Comparison of ENCODE assay signal across 23 cellular contexts in genomic region chr6:52356017-52356416, GRCh38. TPM values are rescaled to one million over a fixed set of nuclear protein-coding genes. Genes with fewer than 3 reads are reported as not detected.
DNase-seq lines count a peak whose midpoint lies in the region; ATAC-seq, FAIRE-seq and TF ChIP-seq lines count a peak whose summit lies in the region.
"Had no signal": no experiment of that assay in that cellular context is flagged by ENCODE, and none has a peak within 500 bp of the region (broad histone marks: within the 10 kb centered on the region; RNA-seq: fewer than 3 reads in every experiment).

No MANE protein-coding gene starts in this region.

- no peak overlapping the region for H3K18ac ChIP-seq in IMR-90 (ENCODE audit: low read depth, low read length)

- TF ChIP-seq POLR2A in IMR-90 (IDR thresholded peaks at IDR 0.05; ENCODE audit: low read depth, low read length) (no peak), K562 (conservative IDR thresholded peaks at IDR 0.05) (no peak), transverse colon (IDR thresholded peaks at IDR 0.05) (no peak)

- no peak overlapping the region for H3K9ac ChIP-seq in IMR-90 (ENCODE audit: low read depth, low read length)
- no peak overlapping the region for H3K9ac ChIP-seq in K562 (ENCODE audit: insufficient read depth in 1 of 2, low read depth in 2 of 2, low read length in 2 of 2)

- intact Hi-C loops in IMR-90 (cut with micrococcal nuclease), result no loop called here
- intact Hi-C loops in K562 (cut with micrococcal nuclease), result no loop called here
- intact Hi-C loops in left colon (cut with DNase I, micrococcal nuclease), result loop anchor here in 1 of 2 donors (10.0 kb wide), 1 partner anchor 61 kb away; no protein-coding TSS in a partner anchor
- intact Hi-C loops in transverse colon (cut with DNase I; ENCODE audit: low total_unique reads), result no loop called here
- intact Hi-C loops in cardiac septum (cut with DNase I), result no loop called here

- BruUV-seq in IMR-90 (replicated peaks; lab: Mats Ljungman, UMichigan) (no TSS peak), K562 (replicated peaks; lab: Mats Ljungman, UMichigan) (no TSS peak)

- WGBS in IMR-90 (ENCODE audit: extremely low coverage in 2 of 2, insufficient read length in 1 of 2), 2 experiments, result no CpG with 5 or more reads among the region's 2 CpGs
- WGBS in K562 (ENCODE audit: insufficient coverage, low coverage, missing lambda C conversion rate), result 0% methylated on average over 2 of the region's 2 CpGs
- 28 to 33% methylated on average over 2 of the region's 2 CpGs for WGBS in transverse colon (ENCODE audit: low coverage in 1 of 2), 2 donors

- FAIRE-seq in K562 (lab: Jason Lieb, UNC), result no peak
- FAIRE-seq: A204.1, GM12892, GM18507 had no signal

- H3K4ac ChIP-seq in IMR-90 (ENCODE audit: low read depth, low read length), result no peak overlapping the region

- no peak overlapping the region for H2AK5ac ChIP-seq in IMR-90 (ENCODE audit: low read depth, low read length)

- H3K36me3 ChIP-seq in IMR-90 (ENCODE audit: control insufficient read depth, insufficient read depth, low read length) (no peaks in the 10 kb centered on the region), K562 (ENCODE audit: control insufficient read depth, insufficient read depth, low read length) (no peaks in the 10 kb centered on the region), transverse colon (no peaks in the 10 kb centered on the region)

- H4K5ac ChIP-seq in IMR-90 (ENCODE audit: low read depth, low read length), result no peak overlapping the region

- TF ChIP-seq RAD21 in IMR-90 (IDR thresholded peaks at IDR 0.05; ENCODE audit: low read length), result no peak
- TF ChIP-seq RAD21 in K562 (CRISPR knock-in tag; conservative IDR thresholded peaks at IDR 0.05 in 1 of 2, IDR thresholded peaks at IDR 0.05 in 1 of 2), result no peak

- in situ Hi-C loops in IMR-90 (cut with MboI; ENCODE audit: low sequenced_read_pairs), result no loop called here
- in situ Hi-C loops in K562 (cut with MboI), result no loop called here
- in situ Hi-C loops in transverse colon (cut with MboI; ENCODE audit: low pct_ligation_motif_present in 1 of 4, low pct_unique_long_range_greater_than_20kb in 1 of 4, low sequenced_read_pairs in 3 of 4), result no loop called here

- no peak for ATAC-seq in IMR-90 (ENCODE audit: low read depth)
- peak; percentile 32 for ATAC-seq in K562
- ATAC-seq in left colon, result peak; percentile 73
- no peak for ATAC-seq in HG03565 (IDR thresholded peaks at IDR 0.05; ENCODE audit: unreplicated experiment)
- ATAC-seq: HCT116 had no signal

- no peak overlapping the region for H3K14ac ChIP-seq in IMR-90 (replicated peaks; ENCODE audit: low read depth, low read length)

- H3K9me3 ChIP-seq in IMR-90 (ENCODE audit: control insufficient read depth, insufficient read depth, low read length), result no peaks in the 10 kb centered on the region
- no peaks in the 10 kb centered on the region for H3K9me3 ChIP-seq in K562 (replicated peaks; ENCODE audit: control insufficient read depth, insufficient read depth, low read depth, low read length)
- no peaks in the 10 kb centered on the region for H3K9me3 ChIP-seq in transverse colon

- H2BK15ac ChIP-seq in IMR-90 (ENCODE audit: low read depth, low read length), result no peak overlapping the region

- no peak overlapping the region for H3K56ac ChIP-seq in IMR-90 (ENCODE audit: extremely low read depth, insufficient read depth, low read length)

- H3K27me3 ChIP-seq in IMR-90 (ENCODE audit: control insufficient read depth, insufficient read depth, low read length) (no peaks in the 10 kb centered on the region), K562 (ENCODE audit: control insufficient read depth in 2 of 2, insufficient read depth in 2 of 2, low read length in 2 of 2) (no peaks in the 10 kb centered on the region), transverse colon (no peaks in the 10 kb centered on the region)

- no peak overlapping the region for H3K27ac ChIP-seq in IMR-90 (ENCODE audit: insufficient read depth, low read length)
- no peak overlapping the region for H3K27ac ChIP-seq in K562 (ENCODE audit: extremely low read depth, low read depth, low read length)
- H3K27ac ChIP-seq in transverse colon, result peak overlapping the region in 2 of 4 donors; percentile 49 to 61
- H3K27ac ChIP-seq: C4-2B, HL-60 had no signal

- H3K79me2 ChIP-seq in K562 (ENCODE audit: control insufficient read depth, insufficient read depth, low read length), result no peaks in the 10 kb centered on the region

- no peak overlapping the region for H2AK9ac ChIP-seq in IMR-90 (replicated peaks; ENCODE audit: low read depth, low read length, poor library complexity)

- H4K91ac ChIP-seq in IMR-90 (ENCODE audit: insufficient read depth, low read depth, low read length), result no peak overlapping the region

- H3K4me1 ChIP-seq in IMR-90 (ENCODE audit: control insufficient read depth, insufficient read depth, low read length) (peaks cover 14% of the 10 kb centered on the region), K562 (replicated peaks in 1 of 2; ENCODE audit: control insufficient read depth in 2 of 2, insufficient read depth in 2 of 2, low read length in 2 of 2) (peaks cover 8 to 42% of the 10 kb centered on the region in 2 experiments), transverse colon (peaks cover 3 to 52% (median 26%) of the 10 kb centered on the region in 4 donors)

- H2BK5ac ChIP-seq in IMR-90 (ENCODE audit: low read depth, low read length, poor library complexity, severe bottlenecking), result no peak overlapping the region

- TF ChIP-seq CTCF in IMR-90 (conservative IDR thresholded peaks at IDR 0.05; ENCODE audit: low read depth, low read length) (no peak), K562 (IDR thresholded peaks at IDR 0.05 in 2 of 3, conservative IDR thresholded peaks at IDR 0.05 in 1 of 3; ENCODE audit: insufficient read depth in 2 of 3, low read depth in 1 of 3, low read length in 3 of 3) (no peak), transverse colon (IDR thresholded peaks at IDR 0.05) (no peak)

- H3K4me2 ChIP-seq in IMR-90 (ENCODE audit: low read depth, low read length) (no peak overlapping the region), K562 (ENCODE audit: insufficient read depth, low read length) (no peak overlapping the region)

- peak overlapping the region; percentile 8; the same call in 1 of the 2 replicates for H2BK20ac ChIP-seq in IMR-90 (ENCODE audit: low read depth, low read length)

- H3K4me3 ChIP-seq in IMR-90 (ENCODE audit: insufficient read depth, low read depth, low read length) (no peak overlapping the region), K562 (no peak overlapping the region), transverse colon (no peak overlapping the region)

- no peak for DNase-seq in IMR-90
- peak in 2 of 4 experiments; percentile 39 to 46 for DNase-seq in K562 (ENCODE audit: extremely low read depth in 1 of 4, low spot score in 3 of 4)
- DNase-seq in left colon, result peak; percentile 43 to 46
- peak; percentile 46 for DNase-seq in transverse colon
- DNase-seq in cardiac septum (ENCODE audit: low spot score), result no peak
- DNase-seq in foreskin melanocyte, result no peak
- DNase-seq: ACHN; AML-193; CD4-positive, alpha-beta T cell; DMS153; DMS79; GDM1; GOT3; H7; HFFc6; KG1 had no signal

- H4K20me1 ChIP-seq in IMR-90 (ENCODE audit: insufficient read depth, low read length) (no peaks in the 10 kb centered on the region; the same call in 1 of the 2 replicates), K562 (replicated peaks; ENCODE audit: control insufficient read depth, insufficient read depth, low read length) (no peaks in the 10 kb centered on the region)

- no peaks in the 10 kb centered on the region for H3K79me1 ChIP-seq in IMR-90 (ENCODE audit: low read depth in 1 of 2, low read length in 2 of 2)

- POLR2A ChIA-PET in IMR-90 (lab: Charles Lee; ENCODE audit: unreplicated experiment), result no interaction called here
- POLR2A ChIA-PET in K562 (lab: Yijun Ruan, JAX), result interaction anchor here (0.7 to 1.0 kb wide), 2 partner anchors 15 to 184 kb away, joined by 3 read pairs; no protein-coding TSS in a partner anchor

- H3K9me1 ChIP-seq in IMR-90 (ENCODE audit: insufficient read depth, low read length), result peaks cover 10% of the 10 kb centered on the region
- H3K9me1 ChIP-seq in K562 (ENCODE audit: control insufficient read depth, insufficient read depth, low read length), result no peaks in the 10 kb centered on the region

- dilution Hi-C loops in IMR-90 (cut with HindIII; ENCODE audit: low sequenced_read_pairs, unreplicated experiment), result no loop called here

- no peak overlapping the region for H2BK120ac ChIP-seq in IMR-90 (ENCODE audit: low read depth, low read length)

- no peak for TF ChIP-seq EP300 in K562 (IDR thresholded peaks at IDR 0.05; ENCODE audit: low read length)
- TF ChIP-seq EP300 in transverse colon (IDR thresholded peaks at IDR 0.05; ENCODE audit: low read depth), result no peak

- H3K23ac ChIP-seq in IMR-90 (ENCODE audit: low read depth, low read length), result no peak overlapping the region

- H2AFZ ChIP-seq in IMR-90 (replicated peaks; ENCODE audit: low read length, poor library complexity) (no peak overlapping the region), K562 (ENCODE audit: low read depth, low read length) (peak overlapping the region; percentile 79)

- CTCF ChIA-PET in IMR-90 (lab: Yijun Ruan, JAX) (interaction anchor here (0.6 to 1.2 kb wide), 3 partner anchors 12 to 655 kb away, joined by 3 to 4 read pairs (median 3); no protein-coding TSS in a partner anchor), K562 (lab: Yijun Ruan, JAX; ENCODE audit: low intra/inter-chr PET ratio) (no interaction called here)

- no peak overlapping the region for H4K8ac ChIP-seq in IMR-90 (ENCODE audit: low read depth in 2 of 2, low read length in 2 of 2)

RNA-seq across cellular contexts. Expression of gene PAQR8, which starts 5.9 kb away (rescaled TPM):
- 1.6 and 1.7 TPM in 2 replicates for total RNA-seq in IMR-90 (2012; rRNA removed)
- 1.1 and 1.4 TPM in 2 replicates for polyA plus RNA-seq in IMR-90 (2012; rRNA removed)
- polyA plus RNA-seq in IMR-90 (2012; cell fraction: cytosol; rRNA removed), result 0.68 and 1.2 TPM in 2 replicates
- 0.37 and 0.42 TPM in 2 replicates for polyA plus RNA-seq in IMR-90 (2012; cell fraction: nucleus; rRNA removed; ENCODE audit: low replicate concordance)
- 9.3 and 9.5 TPM in 2 replicates for total RNA-seq in K562 (2011; cell fraction: chromatin; rRNA removed; ENCODE audit: low replicate concordance)
- 12.0 and 12.5 TPM in 2 replicates for total RNA-seq in K562 (2011; cell fraction: nucleolus; rRNA removed)
- total RNA-seq in K562 (2011; cell fraction: nucleoplasm; rRNA removed), result 13.9 and 16.5 TPM in 2 replicates
- total RNA-seq in K562 (2014; rRNA removed), result 3.0 and 3.7 TPM in 2 replicates
- total RNA-seq in K562 (2014; rRNA removed; fragmentation: Illumina TruSeq; extraction: Trizol), result 4.3 and 4.7 TPM in 2 replicates
- total RNA-seq in K562 (2015; rRNA removed; fragmentation: Illumina TruSeq; extraction: Trizol), result 2.9 and 3.2 TPM in 2 replicates
- total RNA-seq in K562 (2021), result 5.4 and 7.1 TPM in 2 replicates
- polyA plus RNA-seq in K562 (2011; rRNA removed), result 10.2 and 15.4 TPM in 2 replicates
- 12.7 and 14.5 TPM in 2 replicates for polyA plus RNA-seq in K562 (2011; cell fraction: cytosol; rRNA removed)
- polyA plus RNA-seq in K562 (2011; cell fraction: nucleus; rRNA removed), result 5.0 and 7.7 TPM in 2 replicates
- polyA plus RNA-seq in K562 (2012), result 4.1 and 5.7 TPM in 2 replicates
- 4.3 and 5.1 TPM in 2 replicates for polyA plus RNA-seq in K562 (2014; fragmentation: Illumina TruSeq; extraction: Trizol)
- 1 to 10 TPM; 1.4 TPM for polyA plus RNA-seq in K562 (2014; fragmentation: Nextera tagmentation; extraction: Ambion mirVana)
- 3.5 and 3.8 TPM in 2 replicates for polyA plus RNA-seq in K562 (2014; rRNA removed)
- polyA minus RNA-seq in K562 (2011; rRNA and poly(A)+ RNA removed), result 13.6 and 19.4 TPM in 2 replicates
- 7.9 and 11.4 TPM in 2 replicates for polyA minus RNA-seq in K562 (2011; cell fraction: cytosol; rRNA and poly(A)+ RNA removed)
- 4.6 and 9.8 TPM in 2 replicates for polyA minus RNA-seq in K562 (2011; cell fraction: nucleus; rRNA and poly(A)+ RNA removed)
- 100 to 1,000 TPM; 152 to 158 TPM for total RNA-seq in left colon
- total RNA-seq in transverse colon, result 100 to 1,000 TPM in 3 of 4 donors, 10 to 100 TPM in 1; 27.1 to 250 (median 159) TPM
- 2.0 TPM for total RNA-seq in cardiac septum

Comparison
In these comparisons a context has a peak if more than half of its experiments do, and no peak if none do; other contexts are left out.
1. ATAC-seq: peak in K562 (single experiment) and left colon (single experiment); none in IMR-90 (single experiment) and HG03565 (single experiment).
2. DNase-seq: peak in left colon (2 of 2) and transverse colon (single experiment); none in IMR-90 (single experiment), cardiac septum (single experiment) and foreskin melanocyte (single experiment).